2 cellular contexts compared by ENCODE assay signal in genomic region chr15:74777769-74778598, GRCh38.
A peak's percentile ranks its signal among the peaks of the same experiment; 100 is the strongest.
TF ChIP-seq lines count a peak whose summit lies in the region.

No MANE protein-coding gene starts in this region.

TF ChIP-seq in K562, 482 proteins besides CTCF, POLR2A, EP300 and RAD21:
- TF ChIP-seq NR2C1 (IDR thresholded peaks at IDR 0.05): peak; percentile 90
- peak; percentile 81 for TF ChIP-seq NR2C1 (tag; IDR thresholded peaks at IDR 0.05)
- TF ChIP-seq ZNF121 (CRISPR knock-in tag; conservative IDR thresholded peaks at IDR 0.05): peak; percentile 53
- 0 out of 2 replicates have a peak, but pooled peaks have one; percentile 6 for TF ChIP-seq GABPA (tag; conservative IDR thresholded peaks at IDR 0.05; ENCODE audit: low read depth)
- peak; percentile 67 for TF ChIP-seq ZNF384 (IDR thresholded peaks at IDR 0.05; ENCODE audit: low read depth, low read length)
- 0 out of 2 replicates have a peak, but pooled peaks have one; percentile 34 for TF ChIP-seq SPI1 (IDR thresholded peaks at IDR 0.05; ENCODE audit: borderline replicate concordance, low read depth, low read length)
- TF ChIP-seq CREBBP (IDR thresholded peaks at IDR 0.05; ENCODE audit: low read depth, low read length): no peak
- TF ChIP-seq NR2C2 (CRISPR knock-in tag; IDR thresholded peaks at IDR 0.05): peak; percentile 87
- TF ChIP-seq NR2C2 (tag; IDR thresholded peaks at IDR 0.05): peak; percentile 85
- TF ChIP-seq NCOA1 (IDR thresholded peaks at IDR 0.05; ENCODE audit: low read depth): no peak
TF ChIP-seq in K562: peak in this region for 6.

TF ChIP-seq in WTC11, 78 proteins besides CTCF, POLR2A, EP300 and RAD21:
- TF ChIP-seq USF2 (CRISPR knock-in tag; IDR thresholded peaks at IDR 0.05): no peak
- no peak for TF ChIP-seq FOXP4 (CRISPR knock-in tag; IDR thresholded peaks at IDR 0.05)
- no peak for TF ChIP-seq ESRRA (CRISPR knock-in tag; IDR thresholded peaks at IDR 0.05; ENCODE audit: borderline replicate concordance)
- no peak for TF ChIP-seq HMGA2 (CRISPR knock-in tag; IDR thresholded peaks at IDR 0.05)
- TF ChIP-seq RELA (CRISPR knock-in tag; IDR thresholded peaks at IDR 0.05; ENCODE audit: borderline replicate concordance): no peak
- TF ChIP-seq MXD4 (CRISPR knock-in tag; IDR thresholded peaks at IDR 0.05; ENCODE audit: borderline replicate concordance): no peak
- TF ChIP-seq GTF2I (CRISPR knock-in tag; conservative IDR thresholded peaks at IDR 0.05): no peak
- no peak for TF ChIP-seq CBFB (CRISPR knock-in tag; IDR thresholded peaks at IDR 0.05; ENCODE audit: low read depth)
- no peak for TF ChIP-seq E2F5 (CRISPR knock-in tag; IDR thresholded peaks at IDR 0.05)
- no peak for TF ChIP-seq RORB (CRISPR knock-in tag; IDR thresholded peaks at IDR 0.05)
- no peak for TF ChIP-seq HMGXB4 (CRISPR knock-in tag; IDR thresholded peaks at IDR 0.05)
- no peak for TF ChIP-seq NR1H2 (CRISPR knock-in tag; IDR thresholded peaks at IDR 0.05)
- no peak for TF ChIP-seq NFE2L1 (CRISPR knock-in tag; IDR thresholded peaks at IDR 0.05)
- no peak for TF ChIP-seq TEAD1 (CRISPR knock-in tag; IDR thresholded peaks at IDR 0.05)
- TF ChIP-seq ZNF425 (CRISPR knock-in tag; conservative IDR thresholded peaks at IDR 0.05): no peak
- no peak for TF ChIP-seq ZNF317 (CRISPR knock-in tag; IDR thresholded peaks at IDR 0.05; ENCODE audit: borderline replicate concordance, low read depth)
- no peak for TF ChIP-seq GRHL2 (CRISPR knock-in tag; IDR thresholded peaks at IDR 0.05; ENCODE audit: insufficient replicate concordance, severe bottlenecking)
